8 cellular contexts compared by ENCODE assay signal in genomic region chr7:22561356-22561755, GRCh38.
DNase-seq lines count a peak whose midpoint lies in the region; ATAC-seq, FAIRE-seq and TF ChIP-seq lines count a peak whose summit lies in the region.

No MANE protein-coding gene starts in this region.

- no peaks in the 10 kb centered on the region for H4K20me1 ChIP-seq in SK-N-SH (ENCODE audit: insufficient read depth)

- CTCF ChIA-PET in SK-N-SH (lab: Yijun Ruan, JAX): interaction anchor here (0.7 to 13.3 kb wide), 15 partner anchors 9 to 524 kb away, joined by 3 to 268 read pairs (median 13); no protein-coding TSS in a partner anchor

- H3K9me3 ChIP-seq in SK-N-SH: no peaks in the 10 kb centered on the region

- intact Hi-C loops in cardiac septum (cut with DNase I): loop anchor here (2.0 to 5.0 kb wide), 3 partner anchors 221 to 496 kb away; no protein-coding TSS in a partner anchor

- TF ChIP-seq RAD21 in SK-N-SH (IDR thresholded peaks at IDR 0.05; ENCODE audit: low read length): no peak

- no peaks in the 10 kb centered on the region for H3K36me3 ChIP-seq in SK-N-SH (replicated peaks in 1 of 2; ENCODE audit: control insufficient read depth in 1 of 2, insufficient read depth in 2 of 2, low read length in 1 of 2)

- in situ Hi-C loops in GM13976 (cut with MboI; ENCODE audit: low sequenced_read_pairs, unreplicated experiment): loop anchor here (5.0 kb wide), 1 partner anchor 166 kb away; the partner anchor contains the start of gene IL6

- no peaks in the 10 kb centered on the region for H3K9me2 ChIP-seq in SK-N-SH

- TF ChIP-seq EP300 in SK-N-SH (IDR thresholded peaks at IDR 0.05; ENCODE audit: borderline replicate concordance in 1 of 2, low read depth in 1 of 2, low read length in 1 of 2): peak in 1 of 2 experiments; percentile 50; a peak in 1 of 4 replicates

- H3K4me2 ChIP-seq in SK-N-SH: peak overlapping the region; percentile 56; the same call in 1 of the 2 replicates

- peak overlapping the region; percentile 88 to 89; a peak in 3 of 4 replicates for H3K27ac ChIP-seq in SK-N-SH (ENCODE audit: low read depth in 2 of 2, low read length in 1 of 2)

- H3F3A ChIP-seq in SK-N-SH (replicated peaks; ENCODE audit: insufficient read depth): peaks cover 32% of the 10 kb centered on the region

- peak overlapping the region; percentile 39; the same call in 1 of the 2 replicates for H3K9ac ChIP-seq in SK-N-SH

- H3K4me1 ChIP-seq in SK-N-SH (ENCODE audit: control insufficient read depth in 1 of 2, insufficient read depth in 2 of 2, low read depth in 1 of 2, low read length in 1 of 2): peaks cover 4 to 28% of the 10 kb centered on the region in 2 experiments; a peak in 2 of 4 replicates

- no peak for TF ChIP-seq CTCF in SK-N-SH (IDR thresholded peaks at IDR 0.05)
- no peak for TF ChIP-seq CTCF in GM13976 (IDR thresholded peaks at IDR 0.05; ENCODE audit: borderline replicate concordance, control extremely low read depth, extremely low read depth, insufficient read depth, missing control alignments)

- 35% methylated on average over 13 of the region's 13 CpGs for WGBS in SK-N-SH (ENCODE audit: low lambda C conversion rate)

- H3K4me3 ChIP-seq in SK-N-SH (ENCODE audit: low read depth in 2 of 2, low read length in 1 of 2): peak overlapping the region in 1 of 2 experiments; percentile 16; a peak in 1 of 4 replicates

- H3K79me2 ChIP-seq in SK-N-SH (ENCODE audit: insufficient read depth): no peaks in the 10 kb centered on the region

- H3K27me3 ChIP-seq in SK-N-SH (ENCODE audit: insufficient read depth): peaks cover 12% of the 10 kb centered on the region; the same call in 1 of the 2 replicates

- ATAC-seq in GM19397 (IDR thresholded peaks at IDR 0.05; ENCODE audit: unreplicated experiment): no peak

- no peak overlapping the region for H2AFZ ChIP-seq in SK-N-SH (ENCODE audit: low read depth)

- DNase-seq in SK-N-SH: no peak
- DNase-seq in cardiac septum (ENCODE audit: low spot score): peak; percentile 91
- DNase-seq in retina: peak; percentile 44
- DNase-seq in activated CD4-positive, CD25-positive, alpha-beta regulatory T cell (lab: John Stamatoyannopoulos, UW): no peak
- DNase-seq in HUDEP-2 (lab: John Stamatoyannopoulos, UW; ENCODE audit: unreplicated experiment in 76 of 76): no peak
- DNase-seq in GM13976 (ENCODE audit: low spot score): no peak

- FAIRE-seq in G401.6 (lab: Jason Lieb, UNC): peak; percentile 98

- POLR2A ChIA-PET in SK-N-SH (lab: Yijun Ruan, JAX): no interaction called here

TF ChIP-seq in SK-N-SH, 30 proteins besides CTCF, POLR2A, EP300 and RAD21 (continues in another document):
- TF ChIP-seq PBX3 (IDR thresholded peaks at IDR 0.05): peak; percentile 73
- TF ChIP-seq JUND (IDR thresholded peaks at IDR 0.05): 0 out of 2 replicates have a peak, but pooled peaks have one; percentile 21
- TF ChIP-seq MEF2A (IDR thresholded peaks at IDR 0.05; ENCODE audit: borderline replicate concordance, low read depth): no peak
- peak; percentile 95 for TF ChIP-seq TEAD4 (IDR thresholded peaks at IDR 0.05; ENCODE audit: borderline replicate concordance, insufficient read depth)
- TF ChIP-seq ELF1 (IDR thresholded peaks at IDR 0.05): 0 out of 2 replicates have a peak, but pooled peaks have one; percentile 9
- peak; percentile 51; the same call in 1 of the 2 replicates for TF ChIP-seq RXRA (IDR thresholded peaks at IDR 0.05; ENCODE audit: borderline replicate concordance, low read depth)
- TF ChIP-seq SMC3 (IDR thresholded peaks at IDR 0.05; ENCODE audit: low read depth, low read length): no peak; the same call in 1 of the 2 replicates
- 0 out of 2 replicates have a peak, but pooled peaks have one; percentile 28 for TF ChIP-seq POLR2AphosphoS5 (IDR thresholded peaks at IDR 0.05; ENCODE audit: low read depth, low read length)
- TF ChIP-seq YY1 (IDR thresholded peaks at IDR 0.05; ENCODE audit: low read depth): no peak
- no peak for TF ChIP-seq MXI1 (IDR thresholded peaks at IDR 0.05; ENCODE audit: low read depth, low read length)
- TF ChIP-seq GABPA (IDR thresholded peaks at IDR 0.05; ENCODE audit: low read depth): no peak
- peak; percentile 86 for TF ChIP-seq NFIC (IDR thresholded peaks at IDR 0.05; ENCODE audit: borderline replicate concordance)
- 0 out of 2 replicates have a peak, but pooled peaks have one; percentile 38 for TF ChIP-seq ZBTB33 (IDR thresholded peaks at IDR 0.05; ENCODE audit: borderline replicate concordance, low read depth)
- peak; percentile 19; the same call in 1 of the 2 replicates for TF ChIP-seq TAF1 (IDR thresholded peaks at IDR 0.05; ENCODE audit: borderline replicate concordance, low read depth, low read length)
- peak; percentile 73 for TF ChIP-seq TCF12 (IDR thresholded peaks at IDR 0.05)
- no peak for TF ChIP-seq FOXJ3 (CRISPR knock-in tag; IDR thresholded peaks at IDR 0.05)
- no peak for TF ChIP-seq RCOR1 (IDR thresholded peaks at IDR 0.05; ENCODE audit: low read length)
- no peak for TF ChIP-seq EZH2phosphoT487 (IDR thresholded peaks at IDR 0.05; ENCODE audit: borderline replicate concordance, low read depth)
- no peak for TF ChIP-seq IRF3 (IDR thresholded peaks at IDR 0.05; ENCODE audit: low read depth, low read length)
- TF ChIP-seq FOSL2 (IDR thresholded peaks at IDR 0.05; ENCODE audit: borderline replicate concordance, low read depth): peak; percentile 40; the same call in 1 of the 2 replicates
- no peak for TF ChIP-seq USF2 (IDR thresholded peaks at IDR 0.05; ENCODE audit: borderline replicate concordance, low read depth, low read length)
- TF ChIP-seq CHD2 (IDR thresholded peaks at IDR 0.05; ENCODE audit: low read length, partially characterized antibody): no peak
- no peak for TF ChIP-seq GATA2 (CRISPR knock-in tag; IDR thresholded peaks at IDR 0.05)
- peak; percentile 90 for TF ChIP-seq MAX (IDR thresholded peaks at IDR 0.05; ENCODE audit: low read depth)
- no peak for TF ChIP-seq FOXM1 (IDR thresholded peaks at IDR 0.05; ENCODE audit: low read depth)

Comparison
In these comparisons a context has a peak if more than half of its experiments do, and no peak if none do; other contexts are left out.
1. DNase-seq: peak in cardiac septum (single experiment) and retina (single experiment); none in SK-N-SH (single experiment), activated CD4-positive, CD25-positive, alpha-beta regulatory T cell (0 of 4), HUDEP-2 (0 of 76) and GM13976 (single experiment).